13 cellular contexts compared by ENCODE assay signal in the genomic region with DNA sequence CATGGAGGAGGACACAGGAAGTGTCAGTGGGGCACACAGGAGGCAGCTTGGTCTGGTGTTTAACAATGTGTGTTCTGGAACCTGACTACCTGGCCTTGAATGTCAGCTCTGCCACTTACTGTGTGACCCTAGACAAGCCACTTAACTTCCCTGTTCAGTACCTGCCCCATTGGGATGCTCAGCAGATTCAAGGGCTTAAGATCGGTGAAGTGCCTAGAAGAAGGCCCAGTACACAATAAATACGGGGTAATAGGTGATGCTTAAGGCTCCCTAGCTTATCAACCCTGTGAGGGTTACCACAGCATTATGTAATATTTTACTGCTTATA. TPM values are rescaled to one million over a fixed set of nuclear protein-coding genes. Genes with fewer than 3 reads are reported as not detected.
DNase-seq lines count a peak whose midpoint lies in the region; ATAC-seq and TF ChIP-seq lines count a peak whose summit lies in the region.
"Had no signal": no experiment of that assay in that cellular context is flagged by ENCODE, and none has a peak within 500 bp of the region (broad histone marks: within the 10 kb centered on the region; RNA-seq: fewer than 3 reads in every experiment).

No MANE protein-coding gene starts in this region.

- H3K4me3 Mint-ChIP-seq in activated naive CD4-positive, alpha-beta T cell treated with anti-CD3 and anti-CD28 coated beads, Interleukin-2, amount 10 ng/mL, durations not matched to agents 7 days and 5 days, result no peak overlapping the region
- peak overlapping the region; percentile 91 for H3K4me3 Mint-ChIP-seq in central memory CD8-positive, alpha-beta T cell
- no peak overlapping the region for H3K4me3 Mint-ChIP-seq in natural killer cell
- H3K4me3 Mint-ChIP-seq in type B pancreatic cell, result peak overlapping the region; percentile 95

- H3K36me3 Mint-ChIP-seq in activated naive CD4-positive, alpha-beta T cell treated with anti-CD3 and anti-CD28 coated beads, Interleukin-2, amount 10 ng/mL, durations not matched to agents 7 days and 5 days, result peaks cover 18% of the 10 kb centered on the region
- H3K36me3 Mint-ChIP-seq in central memory CD8-positive, alpha-beta T cell (ENCODE audit: insufficient read depth), result peaks cover 30% of the 10 kb centered on the region
- H3K36me3 Mint-ChIP-seq in natural killer cell (no peaks in the 10 kb centered on the region), type B pancreatic cell (no peaks in the 10 kb centered on the region)

- DNase-seq in activated naive CD4-positive, alpha-beta T cell treated with anti-CD3 and anti-CD28 coated beads, Interleukin-2, amount 10 ng/mL, durations not matched to agents 7 days and 5 days, result peak; percentile 22
- no peak for DNase-seq in activated naive CD4-positive, alpha-beta T cell treated with Interleukin-2 at 50 U/mL for 16 hours
- no peak for DNase-seq in central memory CD8-positive, alpha-beta T cell (ENCODE audit: low spot score in 2 of 2)
- no peak for DNase-seq in natural killer cell
- DNase-seq in type B pancreatic cell (ENCODE audit: extremely low spot score, unreplicated experiment), result no peak
- DNase-seq in DMS153 (lab: John Stamatoyannopoulos, UW), result no peak
- DNase-seq in NCI-H128 (lab: John Stamatoyannopoulos, UW; ENCODE audit: unreplicated experiment), result no peak
- DNase-seq in EL, result no peak
- DNase-seq: ACHN; activated T-cell treated with anti-CD3 and anti-CD28 coated beads, Interleukin-2, amount 50 U/mL, for 48 hours; central memory CD4-positive, alpha-beta T cell; NCI-H2107 had no signal

- peaks cover 18% of the 10 kb centered on the region for H3K27me3 Mint-ChIP-seq in activated naive CD4-positive, alpha-beta T cell treated with anti-CD3 and anti-CD28 coated beads, Interleukin-2, amount 10 ng/mL, durations not matched to agents 7 days and 5 days
- no peaks in the 10 kb centered on the region for H3K27me3 Mint-ChIP-seq in central memory CD8-positive, alpha-beta T cell
- H3K27me3 Mint-ChIP-seq in natural killer cell (ENCODE audit: low read depth in 2 of 2) (no peaks in the 10 kb centered on the region), type B pancreatic cell (no peaks in the 10 kb centered on the region)

- CTCF ChIA-PET in activated naive CD4-positive, alpha-beta T cell treated with anti-CD3 and anti-CD28 coated beads, Interleukin-2, amount 10 ng/mL, durations not matched to agents 7 days and 5 days (lab: Charles Lee), result no interaction called here

- no peak for TF ChIP-seq CTCF in natural killer cell (IDR thresholded peaks at IDR 0.05)
- no peak for TF ChIP-seq CTCF in type B pancreatic cell (conservative IDR thresholded peaks at IDR 0.05)

- intact Hi-C loops in natural killer cell (cut with micrococcal nuclease), result no loop called here

- no peaks in the 10 kb centered on the region for H3K9me3 Mint-ChIP-seq in activated naive CD4-positive, alpha-beta T cell treated with anti-CD3 and anti-CD28 coated beads, Interleukin-2, amount 10 ng/mL, durations not matched to agents 7 days and 5 days
- no peaks in the 10 kb centered on the region for H3K9me3 Mint-ChIP-seq in central memory CD8-positive, alpha-beta T cell
- no peaks in the 10 kb centered on the region for H3K9me3 Mint-ChIP-seq in natural killer cell
- H3K9me3 Mint-ChIP-seq in type B pancreatic cell, result no peaks in the 10 kb centered on the region

- no peak for ATAC-seq in central memory CD8-positive, alpha-beta T cell (replicated peaks; ENCODE audit: extremely low read depth, poor library complexity, severe bottlenecking)
- ATAC-seq in natural killer cell, result no peak

- H3K4me1 Mint-ChIP-seq in activated naive CD4-positive, alpha-beta T cell treated with anti-CD3 and anti-CD28 coated beads, Interleukin-2, amount 10 ng/mL, durations not matched to agents 7 days and 5 days, result peaks cover 27% of the 10 kb centered on the region
- peaks cover 43% of the 10 kb centered on the region for H3K4me1 Mint-ChIP-seq in central memory CD8-positive, alpha-beta T cell
- H3K4me1 Mint-ChIP-seq in natural killer cell, result peaks cover 37 to 41% of the 10 kb centered on the region in 2 donors
- peaks cover 21% of the 10 kb centered on the region for H3K4me1 Mint-ChIP-seq in type B pancreatic cell (ENCODE audit: unreplicated experiment)

- H3K27ac Mint-ChIP-seq in activated naive CD4-positive, alpha-beta T cell treated with anti-CD3 and anti-CD28 coated beads, Interleukin-2, amount 10 ng/mL, durations not matched to agents 7 days and 5 days, result no peak overlapping the region
- H3K27ac Mint-ChIP-seq in central memory CD8-positive, alpha-beta T cell (ENCODE audit: low read depth), result peak overlapping the region; percentile 97
- peak overlapping the region; percentile 96 to 97 for H3K27ac Mint-ChIP-seq in natural killer cell
- peak overlapping the region; percentile 93 for H3K27ac Mint-ChIP-seq in type B pancreatic cell

RNA-seq across cellular contexts. Expression of gene CHIC2, which starts 1.6 kb away (rescaled TPM):
- total RNA-seq in natural killer cell (10 to 100 TPM; 62.0 to 85.0 (median 79.7) TPM), type B pancreatic cell (ENCODE audit: low replicate concordance) (16.5 and 22.2 TPM in 2 replicates)

RNA-seq across cellular contexts. Expression of gene GSX2, which starts 33.9 kb away (rescaled TPM):
- not detected for total RNA-seq in natural killer cell
- total RNA-seq in type B pancreatic cell (ENCODE audit: low replicate concordance), result 5.6 TPM in 1 of 2 replicates, not detected in the other
- total RNA-seq: fibroblast of villous mesenchyme had no signal

Comparison
In these comparisons a context has a peak if more than half of its experiments do, and no peak if none do; other contexts are left out.
1. H3K4me3 Mint-ChIP-seq: peak in central memory CD8-positive, alpha-beta T cell (single experiment) and type B pancreatic cell (single experiment); none in activated naive CD4-positive, alpha-beta T cell treated with anti-CD3 and anti-CD28 coated beads, Interleukin-2, amount 10 ng/mL, durations not matched to agents 7 days and 5 days (single experiment) and natural killer cell (single experiment).